Comparison of ENCODE assay signal across 1 cellular context in genomic region chr12:53097564-53098353, GRCh38.
TF ChIP-seq lines count a peak whose summit lies in the region.

Gene IGFBP6, plus strand, starts transcription at chr12:53097667. Its CDS starts 51 bp downstream, at chr12:53097718.

TF ChIP-seq in HCT116, 20 proteins besides CTCF, POLR2A, EP300 and RAD21:
- no peak for TF ChIP-seq YY1 (IDR thresholded peaks at IDR 0.05; ENCODE audit: extremely low read depth, insufficient replicate concordance, low read depth, low read length)
- TF ChIP-seq ZFX (IDR thresholded peaks at IDR 0.05) = no peak; the same call in 1 of the 2 replicates
- no peak for TF ChIP-seq ATF3 (IDR thresholded peaks at IDR 0.05)
- TF ChIP-seq CBX3 (IDR thresholded peaks at IDR 0.05; ENCODE audit: low read depth) = no peak
- no peak for TF ChIP-seq REST (IDR thresholded peaks at IDR 0.05; ENCODE audit: low read depth)
- peak; percentile 63 for TF ChIP-seq POLR2AphosphoS5 (IDR thresholded peaks at IDR 0.05; ENCODE audit: low read depth, low read length)
- TF ChIP-seq JUND (IDR thresholded peaks at IDR 0.05) = no peak
- TF ChIP-seq TCF7L2 (IDR thresholded peaks at IDR 0.05; ENCODE audit: borderline replicate concordance, extremely low read depth, insufficient read depth, insufficient read length) = peak; percentile 70
